In the genomic region with DNA sequence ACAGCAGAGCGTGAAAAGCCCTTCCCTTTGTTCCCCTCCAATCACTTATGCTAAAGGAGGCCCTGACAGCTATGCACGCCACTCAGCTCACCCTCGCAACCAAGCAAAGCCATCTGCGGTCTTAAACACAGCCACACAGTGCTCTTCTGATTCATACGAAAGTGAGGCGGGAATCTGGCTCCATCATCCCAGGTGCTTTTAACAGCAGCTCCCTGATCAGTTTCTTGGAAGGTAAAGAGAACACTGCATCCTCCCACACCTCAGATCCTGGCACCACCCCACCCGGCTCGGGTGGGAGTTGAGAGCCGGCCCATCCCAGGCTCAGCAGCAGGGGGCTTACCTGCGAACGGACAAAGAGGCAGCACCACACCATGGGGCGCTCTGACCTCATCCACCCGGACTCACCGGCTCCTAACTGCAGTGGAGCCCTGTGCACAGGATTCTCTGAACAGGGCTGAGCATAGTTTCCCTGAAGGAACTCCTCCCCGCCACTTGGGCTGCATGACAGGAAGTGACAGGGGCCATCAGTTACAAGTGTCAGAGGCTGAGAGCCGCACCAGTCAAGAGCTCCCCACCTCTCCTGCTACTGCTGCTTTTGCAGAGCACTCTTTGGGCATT, we compare ENCODE assay signal across 8 cellular contexts.
DNase-seq lines count a peak whose midpoint lies in the region; ATAC-seq and TF ChIP-seq lines count a peak whose summit lies in the region.

No MANE protein-coding gene starts in this region.

- H3K9me3 ChIP-seq in BLaER1 treated with 17β-estradiol and CSF1 and Interleukin-3, amounts not matched to agents 10 nM and 100 nM (replicated peaks in 1 of 11): 0 out of 22 replicates have a peak, but pooled peaks cover 0 to 7% (median 0%) of the 10 kb centered on the region in 11 experiments
- H3K9me3 ChIP-seq in KOPT-K1 (ENCODE audit: insufficient read depth, low read length, poor library complexity, severe bottlenecking): no peaks in the 10 kb centered on the region

- 0 out of 22 replicates have a peak, but pooled peaks cover 0 to 3% (median 0%) of the 10 kb centered on the region in 11 experiments for H3K27me3 ChIP-seq in BLaER1 treated with 17β-estradiol and CSF1 and Interleukin-3, amounts not matched to agents 10 nM and 100 nM

- H3K4me3 Mint-ChIP-seq in chondrocyte (ENCODE audit: unreplicated experiment): no peak overlapping the region

- H3K27me3 Mint-ChIP-seq in chondrocyte (ENCODE audit: low read depth): no peaks in the 10 kb centered on the region

- peaks cover 30 to 55% (median 35%) of the 10 kb centered on the region in 10 experiments for H3K4me1 ChIP-seq in BLaER1 treated with 17β-estradiol and CSF1 and Interleukin-3, amounts not matched to agents 10 nM and 100 nM

- peak overlapping the region; percentile 54 to 94 (median 79) for H3K4me2 ChIP-seq in BLaER1 treated with 17β-estradiol and CSF1 and Interleukin-3, amounts not matched to agents 10 nM and 100 nM

- H3K9ac ChIP-seq in BLaER1 treated with 17β-estradiol and CSF1 and Interleukin-3, amounts not matched to agents 10 nM and 100 nM: no peak overlapping the region; a peak in 1 of 22 replicates

- H3K27ac ChIP-seq in BLaER1 treated with 17β-estradiol and CSF1 and Interleukin-3, amounts not matched to agents 10 nM and 100 nM: no peak overlapping the region
- H3K27ac ChIP-seq in KOPT-K1 (ENCODE audit: low read depth, low read length, poor library complexity, severe bottlenecking): peak overlapping the region; percentile 89

- DNase-seq in activated CD4-positive, alpha-beta T cell treated with anti-CD3 and anti-CD28 coated beads, Interleukin-2, amount 50 U/mL, for 24 hours (ENCODE audit: low read depth in 1 of 2, low spot score in 1 of 2): peak; percentile 16 to 69
- DNase-seq in Right ventricle myocardium superior (peak; percentile 57), chondrocyte (ENCODE audit: low spot score) (no peak), A172 (ENCODE audit: low spot score) (no peak)
- peak; percentile 26 to 44 (median 36) for DNase-seq in stimulated activated CD4-positive, alpha-beta T cell treated with anti-CD3 and anti-CD28 coated beads, TNF-alpha, amount 100 ng/mL, for 4 hours (ENCODE audit: low read depth in 3 of 3)

- peak overlapping the region in 1 of 10 experiments; percentile 44; a peak in 2 of 20 replicates for H3K4me3 ChIP-seq in BLaER1 treated with 17β-estradiol and CSF1 and Interleukin-3, amounts not matched to agents 10 nM and 100 nM

- H3K36me3 Mint-ChIP-seq in chondrocyte (ENCODE audit: low read depth): no peaks in the 10 kb centered on the region

- peaks cover 9% of the 10 kb centered on the region for H3K9me3 Mint-ChIP-seq in chondrocyte (ENCODE audit: low read depth)

- H3K36me3 ChIP-seq in BLaER1 treated with 17β-estradiol and CSF1 and Interleukin-3, amounts not matched to agents 10 nM and 100 nM: no peaks in the 10 kb centered on the region
- H3K36me3 ChIP-seq in KOPT-K1 (ENCODE audit: insufficient read depth, low read length): no peaks in the 10 kb centered on the region

- H4K20me1 ChIP-seq in BLaER1 treated with 17β-estradiol and CSF1 and Interleukin-3, amounts not matched to agents 10 nM and 100 nM: no peaks in the 10 kb centered on the region

- no peaks in the 10 kb centered on the region for H3K4me1 Mint-ChIP-seq in chondrocyte (ENCODE audit: low read depth)

- ATAC-seq in GM19468 (IDR thresholded peaks at IDR 0.05; ENCODE audit: extremely low read depth, unreplicated experiment) (peak; percentile 26), Right ventricle myocardium superior (ENCODE audit: poor library complexity) (peak; percentile 71)

- no peak overlapping the region for H3K27ac Mint-ChIP-seq in chondrocyte (ENCODE audit: unreplicated experiment)

- intact Hi-C loops in Right ventricle myocardium superior (cut with DNase I): loop anchor here (5.0 kb wide), 1 partner anchor 114 kb away; a partner anchor contains a TSS

- no peak for TF ChIP-seq CTCF in chondrocyte (IDR thresholded peaks at IDR 0.05)

Comparison
In these comparisons a context has a peak if more than half of its experiments do, and no peak if none do; other contexts are left out.
1. DNase-seq: peak in activated CD4-positive, alpha-beta T cell treated with anti-CD3 and anti-CD28 coated beads, Interleukin-2, amount 50 U/mL, for 24 hours (2 of 2), Right ventricle myocardium superior (single experiment) and stimulated activated CD4-positive, alpha-beta T cell treated with anti-CD3 and anti-CD28 coated beads, TNF-alpha, amount 100 ng/mL, for 4 hours (3 of 3); none in chondrocyte (single experiment) and A172 (single experiment).